Comparison of ENCODE assay signal across 19 cellular contexts in genomic region chrX:7891928-7892327, GRCh38. TPM values are rescaled to one million over a fixed set of nuclear protein-coding genes. Genes with fewer than 3 reads are reported as not detected.
DNase-seq lines count a peak whose midpoint lies in the region; ATAC-seq, FAIRE-seq and TF ChIP-seq lines count a peak whose summit lies in the region.
"Had no signal": no experiment of that assay in that cellular context is flagged by ENCODE, and none has a peak within 500 bp of the region (broad histone marks: within the 10 kb centered on the region; RNA-seq: fewer than 3 reads in every experiment).

No MANE protein-coding gene starts in this region.

- POLR2A ChIA-PET in HepG2 (lab: Yijun Ruan, JAX) = no interaction called here

- no peaks in the 10 kb centered on the region for H3K27me3 ChIP-seq in HepG2 (ENCODE audit: control insufficient read depth in 1 of 2, insufficient read depth in 2 of 2, low read length in 2 of 2)

- peaks cover 15% of the 10 kb centered on the region; the same call in 1 of the 2 replicates for H3K4me1 ChIP-seq in HepG2 (ENCODE audit: insufficient read depth, low read length)

- DNase-seq in NCI-H748 (lab: John Stamatoyannopoulos, UW; ENCODE audit: unreplicated experiment) (peak; percentile 2), NCI-H748 treated with DMSO at 0.1 percent for 48 hours (lab: John Stamatoyannopoulos, UW) (no peak), SK-N-DZ (ENCODE audit: low spot score) (peak; percentile 1), dermis blood vessel endothelial cell (peak; percentile 0), HepG2 (ENCODE audit: low spot score) (peak; percentile 29), DMS53 treated with DMSO at 0.1 percent for 48 hours (lab: John Stamatoyannopoulos, UW; ENCODE audit: unreplicated experiment) (no peak)
- DNase-seq: 8988T, H7, HFFc6, NCI-H1105, NCI-H2081 treated with DMSO at 0.1 percent for 48 hours, NCI-H2227 treated with DMSO at 0.1 percent for 48 hours, NCI-H510A treated with DMSO at 0.1 percent for 48 hours had no signal

- no peaks in the 10 kb centered on the region for H3K9me3 ChIP-seq in HepG2 (ENCODE audit: low read length)

- H3K9ac ChIP-seq in HepG2 (ENCODE audit: insufficient read depth, low read depth, low read length) = no peak overlapping the region

- H3K79me2 ChIP-seq in HepG2 (ENCODE audit: insufficient read depth, low read length) = no peaks in the 10 kb centered on the region

- no TSS peak for BruUV-seq in HepG2 (replicated peaks; lab: Mats Ljungman, UMichigan)

- H3K27ac ChIP-seq in HepG2 (ENCODE audit: extremely low read length, insufficient read depth, low read length) = no peak overlapping the region

- FAIRE-seq in HepG2 (lab: Jason Lieb, UNC) = peak; percentile 86
- FAIRE-seq: G401.6, HTR-8/SVneo had no signal

- H3K4me3 ChIP-seq in HepG2 (replicated peaks in 1 of 3; ENCODE audit: insufficient read depth in 1 of 3, low read depth in 2 of 3, low read length in 3 of 3) = no peak overlapping the region

- TF ChIP-seq CTCF in HepG2 (CRISPR knock-in tag; IDR thresholded peaks at IDR 0.05) = no peak

- no peak for TF ChIP-seq POLR2A in HepG2 (IDR thresholded peaks at IDR 0.05; ENCODE audit: insufficient read depth in 1 of 2, low read depth in 2 of 2, low read length in 2 of 2)

- no peaks in the 10 kb centered on the region for H3K36me3 ChIP-seq in HepG2 (replicated peaks in 1 of 2; ENCODE audit: control insufficient read depth in 1 of 2, insufficient read depth in 2 of 2, low read length in 2 of 2)

- no peaks in the 10 kb centered on the region for H4K20me1 ChIP-seq in HepG2 (ENCODE audit: insufficient read depth, low read length)

- 6% methylated on average over 2 of the region's 9 CpGs for WGBS in HepG2 (ENCODE audit: low lambda C conversion rate)

- CTCF ChIA-PET in HepG2 (lab: Yijun Ruan, JAX; ENCODE audit: low intra/inter-chr PET ratio, low total read pairs) = no interaction called here

- no peak for TF ChIP-seq RAD21 in HepG2 (CRISPR knock-in tag; IDR thresholded peaks at IDR 0.05)

- intact Hi-C loops in HepG2 (cut with micrococcal nuclease; ENCODE audit: unreplicated experiment) = no loop called here

- H3K4me2 ChIP-seq in HepG2 (ENCODE audit: low read depth, low read length) = peak overlapping the region; percentile 8; the same call in 1 of the 2 replicates

- ATAC-seq in HepG2 = peak; percentile 59
- no peak for ATAC-seq in GM21381 (IDR thresholded peaks at IDR 0.05; ENCODE audit: unreplicated experiment)
- ATAC-seq in GM18870 (IDR thresholded peaks at IDR 0.05; ENCODE audit: unreplicated experiment) = no peak

- no peak overlapping the region for H2AFZ ChIP-seq in HepG2 (ENCODE audit: low read length)

- TF ChIP-seq EP300 in HepG2 (IDR thresholded peaks at IDR 0.05; ENCODE audit: low read depth in 2 of 2, low read length in 2 of 2) (no peak), HepG2 (CRISPR knock-in tag; IDR thresholded peaks at IDR 0.05; ENCODE audit: borderline replicate concordance) (no peak)

- in situ Hi-C loops in HepG2 (cut with HindIII; ENCODE audit: extremely low pct_ligation_motif_present, low pct_unique_long_range_greater_than_20kb) = no loop called here

TF ChIP-seq in HepG2, 621 proteins besides CTCF, POLR2A, EP300 and RAD21:
- TF ChIP-seq TBX2 (CRISPR knock-in tag; IDR thresholded peaks at IDR 0.05; ENCODE audit: borderline replicate concordance) (no peak), TEAD3 (CRISPR knock-in tag; optimal IDR thresholded peaks at IDR 0.05; ENCODE audit: borderline replicate concordance) (peak; percentile 16)
TF ChIP-seq in HepG2: peak in this region for 1.

RNA-seq across cellular contexts. Expression of gene PNPLA4, which starts 35.3 kb away (rescaled TPM):
- not detected in 2 replicates for polyA plus RNA-seq in SK-N-DZ (2014; cell fraction: cytosol; rRNA removed)
- polyA plus RNA-seq in SK-N-DZ (2014; cell fraction: nucleus; rRNA removed) = not detected in 2 replicates
- total RNA-seq in dermis blood vessel endothelial cell (11.3 and 13.6 TPM in 2 replicates), HepG2 (2016; rRNA removed; fragmentation: Illumina TruSeq; extraction: Trizol) (14.9 and 17.7 TPM in 2 replicates)
- total RNA-seq in HepG2 (2016; cell fraction: cytosol; rRNA removed; fragmentation: Illumina TruSeq; extraction: Trizol; ENCODE audit: low read depth) = 14.2 and 21.2 TPM in 2 replicates
- total RNA-seq in HepG2 (2016; cell fraction: insoluble cytoplasmic fraction; rRNA removed; fragmentation: Illumina TruSeq; extraction: Trizol) = 15.5 and 16.6 TPM in 2 replicates
- total RNA-seq in HepG2 (2016; cell fraction: membrane; rRNA removed; fragmentation: Illumina TruSeq; extraction: Trizol) = 16.4 and 18.9 TPM in 2 replicates
- 7.5 and 11.0 TPM in 2 replicates for total RNA-seq in HepG2 (2016; cell fraction: nucleus; rRNA removed; fragmentation: Illumina TruSeq; extraction: Trizol)
- polyA plus RNA-seq in HepG2 (2011; rRNA removed) = 13.0 and 15.7 TPM in 2 replicates
- 20.4 and 25.8 TPM in 2 replicates for polyA plus RNA-seq in HepG2 (2011; cell fraction: cytosol; rRNA removed)
- 7.1 and 8.5 TPM in 2 replicates for polyA plus RNA-seq in HepG2 (2011; cell fraction: nucleus; rRNA removed)
- 11.3 and 14.2 TPM in 2 replicates for polyA plus RNA-seq in HepG2 (2012)
- polyA plus RNA-seq in HepG2 (2016; cell fraction: cytosol; fragmentation: Illumina TruSeq; extraction: Trizol; ENCODE audit: low read depth) = 29.0 and 38.5 TPM in 2 replicates
- 23.3 and 24.2 TPM in 2 replicates for polyA plus RNA-seq in HepG2 (2016; cell fraction: insoluble cytoplasmic fraction; fragmentation: Illumina TruSeq; extraction: Trizol; ENCODE audit: low read depth)
- 22.3 and 28.8 TPM in 2 replicates for polyA plus RNA-seq in HepG2 (2016; cell fraction: membrane; fragmentation: Illumina TruSeq; extraction: Trizol; ENCODE audit: low read depth)
- 17.3 and 18.8 TPM in 2 replicates for polyA plus RNA-seq in HepG2 (2016; cell fraction: nucleus; fragmentation: Illumina TruSeq; extraction: Trizol; ENCODE audit: insufficient read depth, low read depth)
- polyA minus RNA-seq in HepG2 (2011; rRNA and poly(A)+ RNA removed; ENCODE audit: low replicate concordance) = 11.0 and 27.6 TPM in 2 replicates
- polyA minus RNA-seq in HepG2 (2011; cell fraction: cytosol; rRNA and poly(A)+ RNA removed) = 6.4 and 8.7 TPM in 2 replicates
- polyA minus RNA-seq in HepG2 (2011; cell fraction: nucleus; rRNA and poly(A)+ RNA removed) = 2.7 and 3.9 TPM in 2 replicates

RNA-seq across cellular contexts. Expression of gene VCX, which starts 49.0 kb away (rescaled TPM):
- polyA plus RNA-seq in SK-N-DZ (2014; cell fraction: cytosol; rRNA removed) = not detected in 2 replicates
- polyA plus RNA-seq in SK-N-DZ (2014; cell fraction: nucleus; rRNA removed) = not detected in 2 replicates
- not detected in 2 replicates for total RNA-seq in dermis blood vessel endothelial cell
- total RNA-seq in HepG2 (2016; rRNA removed; fragmentation: Illumina TruSeq; extraction: Trizol) = not detected in 2 replicates
- not detected in 2 replicates for total RNA-seq in HepG2 (2016; cell fraction: cytosol; rRNA removed; fragmentation: Illumina TruSeq; extraction: Trizol; ENCODE audit: low read depth)
- not detected in 2 replicates for total RNA-seq in HepG2 (2016; cell fraction: insoluble cytoplasmic fraction; rRNA removed; fragmentation: Illumina TruSeq; extraction: Trizol)
- total RNA-seq in HepG2 (2016; cell fraction: membrane; rRNA removed; fragmentation: Illumina TruSeq; extraction: Trizol) = not detected in 2 replicates
- total RNA-seq in HepG2 (2016; cell fraction: nucleus; rRNA removed; fragmentation: Illumina TruSeq; extraction: Trizol) = not detected in 2 replicates
- polyA plus RNA-seq in HepG2 (2011; rRNA removed) = 0.13 TPM in 1 of 2 replicates, not detected in the other
- not detected in 2 replicates for polyA plus RNA-seq in HepG2 (2011; cell fraction: cytosol; rRNA removed)
- polyA plus RNA-seq in HepG2 (2011; cell fraction: nucleus; rRNA removed) = not detected in 2 replicates
- polyA plus RNA-seq in HepG2 (2012) = not detected in 2 replicates
- polyA plus RNA-seq in HepG2 (2016; cell fraction: cytosol; fragmentation: Illumina TruSeq; extraction: Trizol; ENCODE audit: low read depth) = not detected in 2 replicates
- polyA plus RNA-seq in HepG2 (2016; cell fraction: insoluble cytoplasmic fraction; fragmentation: Illumina TruSeq; extraction: Trizol; ENCODE audit: low read depth) = not detected in 2 replicates
- polyA plus RNA-seq in HepG2 (2016; cell fraction: membrane; fragmentation: Illumina TruSeq; extraction: Trizol; ENCODE audit: low read depth) = not detected in 2 replicates
- polyA plus RNA-seq in HepG2 (2016; cell fraction: nucleus; fragmentation: Illumina TruSeq; extraction: Trizol; ENCODE audit: insufficient read depth, low read depth) = not detected in 2 replicates
- polyA minus RNA-seq in HepG2 (2011; rRNA and poly(A)+ RNA removed; ENCODE audit: low replicate concordance) = 0.16 TPM in 1 of 2 replicates, not detected in the other
- polyA minus RNA-seq in HepG2 (2011; cell fraction: cytosol; rRNA and poly(A)+ RNA removed) = not detected in 2 replicates
- not detected in 2 replicates for polyA minus RNA-seq in HepG2 (2011; cell fraction: nucleus; rRNA and poly(A)+ RNA removed)
- total RNA-seq: H7, HFFc6 had no signal
- polyA plus RNA-seq: AG04450, CD14-positive monocyte had no signal

Comparison
In these comparisons a context has a peak if more than half of its experiments do, and no peak if none do; other contexts are left out.
1. DNase-seq: peak in NCI-H748 (single experiment), SK-N-DZ (single experiment), dermis blood vessel endothelial cell (single experiment) and HepG2 (single experiment); none in NCI-H748 treated with DMSO at 0.1 percent for 48 hours (single experiment) and DMS53 treated with DMSO at 0.1 percent for 48 hours (single experiment).